ENCODE assay signal across 20 cellular contexts in genomic region chr4:3303445-3303824, GRCh38. TPM values are rescaled to one million over a fixed set of nuclear protein-coding genes. Genes with fewer than 3 reads are reported as not detected.
DNase-seq lines count a peak whose midpoint lies in the region; ATAC-seq and FAIRE-seq lines count a peak whose summit lies in the region.
"Had no signal": no experiment of that assay in that cellular context is flagged by ENCODE, and none has a peak within 500 bp of the region (broad histone marks: within the 10 kb centered on the region; RNA-seq: fewer than 3 reads in every experiment).

No MANE protein-coding gene starts in this region.

- peak overlapping the region; percentile 82 to 91 for H3K4me3 Mint-ChIP-seq in stimulated activated naive CD8-positive, alpha-beta T cell treated with anti-CD3 and anti-CD28 coated beads, Interleukin-15, amount 100 ng/mL, for 72 hours
- peak overlapping the region; percentile 95 for H3K4me3 Mint-ChIP-seq in T-helper 17 cell

- peaks cover under 1 to 1% of the 10 kb centered on the region in 2 donors for H3K9me3 Mint-ChIP-seq in stimulated activated naive CD8-positive, alpha-beta T cell treated with anti-CD3 and anti-CD28 coated beads, Interleukin-15, amount 100 ng/mL, for 72 hours
- H3K9me3 Mint-ChIP-seq: activated T-helper 1 cell treated with anti-CD3 and anti-CD28 coated beads, Interleukin-12 subunit alpha, Interleukin-12 subunit beta, Interleukin-2, Interleukin-4 antibody, amounts not matched to agents 30 ng/mL and 10 ng/mL and 1 ng/mL, durations not matched to agents 14 hours and 24 hours and 36 hours; IgD-negative memory B cell had no signal

- no peaks in the 10 kb centered on the region for H3K9me3 ChIP-seq in T-helper 17 cell (ENCODE audit: control insufficient read depth, low read length, poor library complexity, severe bottlenecking)
- H3K9me3 ChIP-seq: heart right ventricle had no signal

- FAIRE-seq in urothelium cell line (lab: Jason Lieb, UNC), result no peak

- peak overlapping the region in 1 of 2 donors; percentile 95 for H3K27ac Mint-ChIP-seq in stimulated activated naive CD8-positive, alpha-beta T cell treated with anti-CD3 and anti-CD28 coated beads, Interleukin-15, amount 100 ng/mL, for 72 hours
- H3K27ac Mint-ChIP-seq in T-helper 17 cell, result peak overlapping the region; percentile 96

- peaks cover 88% of the 10 kb centered on the region for H3K4me1 Mint-ChIP-seq in stimulated activated naive CD8-positive, alpha-beta T cell treated with anti-CD3 and anti-CD28 coated beads, Interleukin-15, amount 100 ng/mL, for 72 hours
- peaks cover 38% of the 10 kb centered on the region for H3K4me1 Mint-ChIP-seq in T-helper 17 cell

- ATAC-seq in stimulated activated naive CD8-positive, alpha-beta T cell treated with anti-CD3 and anti-CD28 coated beads, Interleukin-15, amount 100 ng/mL, for 72 hours, result no peak
- ATAC-seq in stimulated activated naive CD8-positive, alpha-beta T cell treated with anti-CD3 and anti-CD28 coated beads, Interleukin-15, Interleukin-2, amounts not matched to agents 100 U/mL and 50 U/mL, for 24 hours, result no peak
- no peak for ATAC-seq in T-helper 17 cell
- ATAC-seq: heart right ventricle, sciatic nerve had no signal

- H3K36me3 Mint-ChIP-seq in T-helper 17 cell (ENCODE audit: low read depth), result no peaks in the 10 kb centered on the region
- H3K36me3 Mint-ChIP-seq: IgD-negative memory B cell had no signal

- H3K27me3 Mint-ChIP-seq in stimulated activated naive CD8-positive, alpha-beta T cell treated with anti-CD3 and anti-CD28 coated beads, Interleukin-15, amount 100 ng/mL, for 72 hours, result peaks cover 58% of the 10 kb centered on the region
- peaks cover 8% of the 10 kb centered on the region for H3K27me3 Mint-ChIP-seq in T-helper 17 cell

- no peak for DNase-seq in stimulated activated naive CD8-positive, alpha-beta T cell treated with anti-CD3 and anti-CD28 coated beads, Interleukin-15, amount 100 ng/mL, for 72 hours
- no peak for DNase-seq in stimulated activated naive CD8-positive, alpha-beta T cell treated with anti-CD3 and anti-CD28 coated beads, Interleukin-15, Interleukin-2, amounts not matched to agents 100 U/mL and 50 U/mL, for 24 hours
- DNase-seq in T-helper 17 cell (no peak), mesenteric fat pad (ENCODE audit: low spot score) (peak; percentile 41), urothelium cell line (ENCODE audit: low spot score) (no peak), COLO829 (ENCODE audit: low spot score) (no peak), cerebellar cortex (ENCODE audit: low spot score) (no peak)
- DNase-seq: activated CD4-positive, alpha-beta T cell treated with anti-CD3 and anti-CD28 coated beads for 48 hours; C1 segment of cervical spinal cord; heart right ventricle; mesendoderm; NCI-H1092 treated with DMSO at 0.1 percent for 48 hours; NCI-H2107; NCI-H524 treated with DMSO at 0.1 percent for 48 hours; occipital lobe; SIG-M5; stimulated activated CD4-positive, alpha-beta T cell treated with anti-CD3 and anti-CD28 coated beads, Interleukin-1b, Interleukin-23, amount 100 ng/mL, for 48 hours had no signal

RNA-seq across cellular contexts. Expression of gene RGS12, which starts 10.6 kb away (rescaled TPM):
- total RNA-seq in T-helper 17 cell (1 to 10 TPM; 4.0 to 5.0 TPM), mesenteric fat pad (26.3 TPM)

RNA-seq across cellular contexts. Expression of gene MSANTD1, which starts 54.5 kb away (rescaled TPM):
- total RNA-seq in T-helper 17 cell, result 1 to 10 TPM; 1.5 to 1.7 TPM
- 0.80 TPM for total RNA-seq in mesenteric fat pad
